Comparison of ENCODE assay signal across 27 cellular contexts in genomic region chr1:55222152-55222551, GRCh38.
"Had no signal": no experiment of that assay in that cellular context is flagged by ENCODE, and none has a peak within 500 bp of the region (broad histone marks: within the 10 kb centered on the region; RNA-seq: fewer than 3 reads in every experiment).

No MANE protein-coding gene starts in this region.

- H3K4me1 Mint-ChIP-seq: nephron had no signal

- H3K4me3 Mint-ChIP-seq: naive thymus-derived CD4-positive, alpha-beta T cell; natural killer cell; nephron; stimulated activated naive B cell treated with anti-CD40 and anti-IgM and Interleukin-4, amounts not matched to agents 10 μg/mL and 1 μg/mL and 100 μg/mL, for 72 hours; stimulated activated naive CD8-positive, alpha-beta T cell treated with anti-CD3 and anti-CD28 coated beads, Interleukin-15, Interleukin-2, amounts not matched to agents 100 ng/mL and 50 ng/mL, for 24 hours; type B pancreatic cell had no signal

- H3K9me3 ChIP-seq: ovary, right lobe of liver, sigmoid colon, thoracic aorta, thyroid gland, tibial nerve, upper lobe of right lung, uterus had no signal

- H3K9ac ChIP-seq: parathyroid adenoma had no signal

- H3K27me3 Mint-ChIP-seq: progenitor cell of endocrine pancreas; stimulated activated naive B cell treated with anti-CD40 and anti-IgM and Interleukin-4, amounts not matched to agents 10 μg/mL and 1 μg/mL and 100 μg/mL, for 72 hours; stimulated activated naive CD8-positive, alpha-beta T cell treated with anti-CD3 and anti-CD28 coated beads, Interleukin-15, Interleukin-2, amounts not matched to agents 100 ng/mL and 50 ng/mL, for 24 hours; type B pancreatic cell had no signal

- H3K4me3 ChIP-seq: ovary, psoas muscle, right lobe of liver, sigmoid colon, stomach, thoracic aorta, thyroid gland, tibial nerve, upper lobe of right lung, uterus had no signal

- H3K9me3 Mint-ChIP-seq: natural killer cell; stimulated activated naive B cell treated with anti-CD40 and anti-IgM and Interleukin-4, amounts not matched to agents 10 μg/mL and 1 μg/mL and 100 μg/mL, for 72 hours; type B pancreatic cell had no signal

- DNase-seq: naive thymus-derived CD4-positive, alpha-beta T cell; natural killer cell; occipital lobe; ovary; posterior cingulate gyrus; psoas muscle; right cardiac atrium; right lobe of liver; sigmoid colon; small intestine; stimulated activated CD4-positive, alpha-beta T cell treated with anti-CD3 and anti-CD28 coated beads, Interleukin-15, amount 100 ng/mL, for 24 hours; stimulated activated CD4-positive, alpha-beta T cell treated with anti-CD3 and anti-CD28 coated beads, Interleukin-2, amount 100 ng/mL, for 24 hours; stimulated activated CD4-positive, alpha-beta T cell treated with anti-CD3 and anti-CD28 coated beads, Interleukin-2, amount 100 ng/mL, for 48 hours; stimulated activated CD4-positive, alpha-beta T cell treated with anti-CD3 and anti-CD28 coated beads, Interleukin-4, amount 100 ng/mL, for 24 hours; stimulated activated naive B cell treated with anti-CD40 and anti-IgM and Interleukin-4, amounts not matched to agents 10 μg/mL and 1 μg/mL and 100 μg/mL, for 72 hours; stimulated activated naive CD4-positive, alpha-beta T cell treated with Interleukin-2 at 50 U/mL for 16 hours; stomach; thyroid gland; upper lobe of right lung; uterus had no signal

- H3K79me2 ChIP-seq: parathyroid adenoma had no signal

- H3K36me3 ChIP-seq: ovary, right lobe of liver, sigmoid colon, stomach, thoracic aorta, thyroid gland, tibial nerve, upper lobe of right lung, uterus had no signal

- H3K27me3 ChIP-seq: ovary, right lobe of liver, sigmoid colon, stomach, thyroid gland, tibial nerve, upper lobe of right lung, uterus had no signal

- H2AFZ ChIP-seq: parathyroid adenoma had no signal

- H3K27ac ChIP-seq: ovary, parathyroid adenoma, psoas muscle, right lobe of liver, sigmoid colon, stomach, thoracic aorta, thyroid gland, tibial nerve, upper lobe of right lung, uterus had no signal

- H3K4me1 ChIP-seq: parathyroid adenoma, right lobe of liver, sigmoid colon, thyroid gland, uterus had no signal

- H3K36me3 Mint-ChIP-seq: naive thymus-derived CD4-positive, alpha-beta T cell; natural killer cell; stimulated activated naive B cell treated with anti-CD40 and anti-IgM and Interleukin-4, amounts not matched to agents 10 μg/mL and 1 μg/mL and 100 μg/mL, for 72 hours; type B pancreatic cell had no signal

- ATAC-seq: naive thymus-derived CD4-positive, alpha-beta T cell; natural killer cell; psoas muscle; right cardiac atrium; right lobe of liver; stimulated activated naive B cell treated with anti-CD40 and anti-IgM and Interleukin-4, amounts not matched to agents 10 μg/mL and 1 μg/mL and 100 μg/mL, for 72 hours; upper lobe of right lung had no signal

- H3K27ac Mint-ChIP-seq: natural killer cell; nephron; progenitor cell of endocrine pancreas; stimulated activated naive B cell treated with anti-CD40 and anti-IgM and Interleukin-4, amounts not matched to agents 10 μg/mL and 1 μg/mL and 100 μg/mL, for 72 hours; stimulated activated naive CD8-positive, alpha-beta T cell treated with anti-CD3 and anti-CD28 coated beads, Interleukin-15, Interleukin-2, amounts not matched to agents 100 ng/mL and 50 ng/mL, for 24 hours; type B pancreatic cell had no signal
